1 cellular context compared by ENCODE assay signal in the genomic region with DNA sequence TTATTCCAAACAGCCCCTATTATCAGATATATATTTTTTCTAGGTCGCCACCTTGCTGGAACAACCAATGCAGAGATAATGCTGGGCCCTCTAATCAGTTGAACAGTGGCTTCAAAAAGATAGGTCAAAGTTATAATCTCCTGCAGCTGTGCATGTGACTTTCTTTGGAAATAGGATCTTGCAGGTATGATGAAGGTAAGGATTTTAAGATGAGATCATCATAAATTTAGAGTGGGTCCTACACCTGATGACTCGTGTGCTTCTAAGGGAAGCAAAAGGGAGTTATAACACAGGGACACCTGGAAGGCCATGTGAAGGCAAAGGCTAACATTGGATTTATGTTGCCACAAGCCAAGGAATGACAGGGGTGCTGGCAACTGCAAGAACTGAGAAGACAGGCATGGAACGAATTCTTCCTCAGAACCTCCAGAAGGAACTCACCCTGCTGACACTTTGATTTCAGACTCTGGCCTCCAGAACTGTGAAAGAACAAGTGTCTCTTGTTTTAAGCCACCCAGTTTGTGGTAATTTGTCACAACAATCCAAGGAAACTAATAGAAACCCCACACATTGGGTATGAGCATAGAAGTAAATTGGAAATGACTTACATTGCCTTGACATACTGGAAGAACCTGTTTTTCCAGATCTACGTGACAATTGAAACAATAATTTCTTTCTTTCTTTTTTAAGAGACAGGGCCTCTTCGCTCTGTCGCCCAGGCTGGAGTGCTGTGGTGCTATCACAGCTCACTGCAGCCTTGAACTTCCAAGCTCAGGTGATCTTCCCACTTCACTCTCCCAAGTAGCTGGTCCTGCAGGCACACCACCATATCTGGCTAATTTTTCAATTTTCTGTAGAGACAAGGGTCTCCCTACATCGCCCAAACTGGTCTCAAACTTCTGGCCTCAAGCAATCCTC.
TF ChIP-seq lines count a peak whose summit lies in the region.

No MANE protein-coding gene starts in this region.

TF ChIP-seq in IMR-90, 13 proteins besides CTCF, POLR2A, EP300 and RAD21 (continued from another document):
- TF ChIP-seq BHLHE40 (IDR thresholded peaks at IDR 0.05; ENCODE audit: low read depth, low read length) (no peak), RFX5 (IDR thresholded peaks at IDR 0.05; ENCODE audit: low read depth, low read length) (no peak)
